Comparison of ENCODE assay signal across 1 cellular context in genomic region chr1:117128323-117129079, GRCh38.
TF ChIP-seq lines count a peak whose summit lies in the region.

No MANE protein-coding gene starts in this region.

TF ChIP-seq in HEK293, 187 proteins besides CTCF, POLR2A, EP300 and RAD21:
- TF ChIP-seq ZNF692 (tag by site-specific recombination; IDR thresholded peaks at IDR 0.05) (peak; percentile 37; the same call in 1 of the 2 replicates), ZNF654 (tag by site-specific recombination; IDR thresholded peaks at IDR 0.05; ENCODE audit: low read depth) (peak; percentile 53), ZNF426 (tag by site-specific recombination; IDR thresholded peaks at IDR 0.05) (no peak)
